ENCODE assay signal across 1 cellular context in the genomic region with DNA sequence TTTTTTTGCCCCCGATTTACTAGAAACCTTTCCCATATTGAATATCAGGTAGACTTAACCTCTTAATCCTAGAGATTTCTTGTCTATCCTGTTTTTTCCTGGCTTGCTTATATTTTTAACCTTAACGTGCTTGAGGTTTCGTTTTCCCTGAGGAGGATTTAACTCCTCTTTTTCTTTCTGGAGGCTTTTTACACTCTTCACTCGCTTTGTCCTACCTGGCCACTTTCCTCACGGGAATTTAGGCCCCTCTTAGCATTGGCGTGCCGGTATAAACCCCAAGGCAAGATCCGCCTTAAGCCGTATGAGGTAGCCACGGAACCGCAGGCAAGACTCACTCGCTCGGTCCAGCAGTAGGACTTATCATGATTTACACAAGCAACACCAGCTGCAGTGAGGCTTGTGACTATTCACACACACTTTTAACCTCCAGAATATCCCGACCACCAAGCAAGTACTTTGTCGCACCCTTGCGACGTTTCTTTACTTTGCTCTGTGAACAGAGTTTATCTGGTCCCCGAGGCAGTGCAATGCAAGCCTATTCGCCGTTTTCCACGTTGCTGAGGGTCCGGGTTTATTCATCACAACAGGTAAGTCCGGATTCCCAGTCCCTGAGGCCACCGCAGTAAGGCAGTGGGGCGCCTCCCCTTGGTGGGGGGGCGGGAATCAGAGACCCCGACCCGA.
TF ChIP-seq lines count a peak whose summit lies in the region.

No MANE protein-coding gene starts in this region.

TF ChIP-seq in K562, 482 proteins besides CTCF, POLR2A, EP300 and RAD21:
- TF ChIP-seq, protein P1, sequence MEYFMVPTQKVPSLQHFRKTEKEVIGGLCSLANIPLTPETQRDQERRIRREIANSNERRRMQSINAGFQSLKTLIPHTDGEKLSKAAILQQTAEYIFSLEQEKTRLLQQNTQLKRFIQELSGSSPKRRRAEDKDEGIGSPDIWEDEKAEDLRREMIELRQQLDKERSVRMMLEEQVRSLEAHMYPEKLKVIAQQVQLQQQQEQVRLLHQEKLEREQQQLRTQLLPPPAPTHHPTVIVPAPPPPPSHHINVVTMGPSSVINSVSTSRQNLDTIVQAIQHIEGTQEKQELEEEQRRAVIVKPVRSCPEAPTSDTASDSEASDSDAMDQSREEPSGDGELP (CRISPR knock-in tag; IDR thresholded peaks at IDR 0.05; ENCODE audit: borderline replicate concordance): peak; percentile 41; the same call in 1 of the 2 replicates
- TF ChIP-seq, protein P2, sequence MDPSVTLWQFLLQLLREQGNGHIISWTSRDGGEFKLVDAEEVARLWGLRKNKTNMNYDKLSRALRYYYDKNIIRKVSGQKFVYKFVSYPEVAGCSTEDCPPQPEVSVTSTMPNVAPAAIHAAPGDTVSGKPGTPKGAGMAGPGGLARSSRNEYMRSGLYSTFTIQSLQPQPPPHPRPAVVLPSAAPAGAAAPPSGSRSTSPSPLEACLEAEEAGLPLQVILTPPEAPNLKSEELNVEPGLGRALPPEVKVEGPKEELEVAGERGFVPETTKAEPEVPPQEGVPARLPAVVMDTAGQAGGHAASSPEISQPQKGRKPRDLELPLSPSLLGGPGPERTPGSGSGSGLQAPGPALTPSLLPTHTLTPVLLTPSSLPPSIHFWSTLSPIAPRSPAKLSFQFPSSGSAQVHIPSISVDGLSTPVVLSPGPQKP (CRISPR knock-in tag; IDR thresholded peaks at IDR 0.05): no peak
- TF ChIP-seq CTBP1 (IDR thresholded peaks at IDR 0.05; ENCODE audit: borderline replicate concordance): peak; percentile 16; the same call in 1 of the 2 replicates
- TF ChIP-seq HNRNPLL (IDR thresholded peaks at IDR 0.05; ENCODE audit: low read depth, low read length, poor library complexity, severe bottlenecking): peak; percentile 19
- TF ChIP-seq EZH2 (IDR thresholded peaks at IDR 0.05; ENCODE audit: borderline replicate concordance, low read depth, low read length): peak; percentile 89
- TF ChIP-seq, protein P3, sequence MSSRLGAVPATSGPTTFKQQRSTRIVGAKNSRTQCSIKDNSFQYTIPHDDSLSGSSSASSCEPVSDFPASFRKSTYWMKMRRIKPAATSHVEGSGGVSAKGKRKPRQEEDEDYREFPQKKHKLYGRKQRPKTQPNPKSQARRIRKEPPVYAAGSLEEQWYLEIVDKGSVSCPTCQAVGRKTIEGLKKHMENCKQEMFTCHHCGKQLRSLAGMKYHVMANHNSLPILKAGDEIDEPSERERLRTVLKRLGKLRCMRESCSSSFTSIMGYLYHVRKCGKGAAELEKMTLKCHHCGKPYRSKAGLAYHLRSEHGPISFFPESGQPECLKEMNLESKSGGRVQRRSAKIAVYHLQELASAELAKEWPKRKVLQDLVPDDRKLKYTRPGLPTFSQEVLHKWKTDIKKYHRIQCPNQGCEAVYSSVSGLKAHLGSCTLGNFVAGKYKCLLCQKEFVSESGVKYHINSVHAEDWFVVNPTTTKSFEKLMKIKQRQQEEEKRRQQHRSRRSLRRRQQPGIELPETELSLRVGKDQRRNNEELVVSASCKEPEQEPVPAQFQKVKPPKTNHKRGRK (tag; IDR thresholded peaks at IDR 0.05): peak; percentile 78; the same call in 1 of the 2 replicates
- TF ChIP-seq PHF8 (IDR thresholded peaks at IDR 0.05; ENCODE audit: borderline replicate concordance, low read length): no peak
- peak; percentile 69 for TF ChIP-seq CBX8 (IDR thresholded peaks at IDR 0.05; ENCODE audit: borderline replicate concordance, extremely low read depth, low read depth, low read length, poor library complexity, severe bottlenecking)
- TF ChIP-seq, protein P4, sequence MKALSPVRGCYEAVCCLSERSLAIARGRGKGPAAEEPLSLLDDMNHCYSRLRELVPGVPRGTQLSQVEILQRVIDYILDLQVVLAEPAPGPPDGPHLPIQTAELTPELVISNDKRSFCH (CRISPR knock-in tag; IDR thresholded peaks at IDR 0.05): no peak
- TF ChIP-seq, protein P4 (tag; IDR thresholded peaks at IDR 0.05): no peak
- peak; percentile 52 for TF ChIP-seq CBX2 (IDR thresholded peaks at IDR 0.05; ENCODE audit: insufficient read depth, low read length, poor library complexity, severe bottlenecking)
- TF ChIP-seq, protein P5, sequence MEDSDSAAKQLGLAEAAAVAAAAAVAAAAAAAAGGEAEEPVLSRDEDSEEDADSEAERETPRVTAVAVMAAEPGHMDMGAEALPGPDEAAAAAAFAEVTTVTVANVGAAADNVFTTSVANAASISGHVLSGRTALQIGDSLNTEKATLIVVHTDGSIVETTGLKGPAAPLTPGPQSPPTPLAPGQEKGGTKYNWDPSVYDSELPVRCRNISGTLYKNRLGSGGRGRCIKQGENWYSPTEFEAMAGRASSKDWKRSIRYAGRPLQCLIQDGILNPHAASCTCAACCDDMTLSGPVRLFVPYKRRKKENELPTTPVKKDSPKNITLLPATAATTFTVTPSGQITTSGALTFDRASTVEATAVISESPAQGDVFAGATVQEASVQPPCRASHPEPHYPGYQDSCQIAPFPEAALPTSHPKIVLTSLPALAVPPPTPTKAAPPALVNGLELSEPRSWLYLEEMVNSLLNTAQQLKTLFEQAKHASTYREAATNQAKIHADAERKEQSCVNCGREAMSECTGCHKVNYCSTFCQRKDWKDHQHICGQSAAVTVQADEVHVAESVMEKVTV (CRISPR knock-in tag; IDR thresholded peaks at IDR 0.05): 0 out of 2 replicates have a peak, but pooled peaks have one; percentile 7
- TF ChIP-seq FOXM1 (IDR thresholded peaks at IDR 0.05; ENCODE audit: low read depth): no peak
- TF ChIP-seq FOXM1 (CRISPR knock-in tag; IDR thresholded peaks at IDR 0.05; ENCODE audit: low read depth): no peak
- no peak for TF ChIP-seq IRF2 (CRISPR knock-in tag; IDR thresholded peaks at IDR 0.05)
- no peak for TF ChIP-seq ETV5 (CRISPR knock-in tag; IDR thresholded peaks at IDR 0.05; ENCODE audit: low read depth)
